1 cellular context compared by ENCODE assay signal in the genomic region with DNA sequence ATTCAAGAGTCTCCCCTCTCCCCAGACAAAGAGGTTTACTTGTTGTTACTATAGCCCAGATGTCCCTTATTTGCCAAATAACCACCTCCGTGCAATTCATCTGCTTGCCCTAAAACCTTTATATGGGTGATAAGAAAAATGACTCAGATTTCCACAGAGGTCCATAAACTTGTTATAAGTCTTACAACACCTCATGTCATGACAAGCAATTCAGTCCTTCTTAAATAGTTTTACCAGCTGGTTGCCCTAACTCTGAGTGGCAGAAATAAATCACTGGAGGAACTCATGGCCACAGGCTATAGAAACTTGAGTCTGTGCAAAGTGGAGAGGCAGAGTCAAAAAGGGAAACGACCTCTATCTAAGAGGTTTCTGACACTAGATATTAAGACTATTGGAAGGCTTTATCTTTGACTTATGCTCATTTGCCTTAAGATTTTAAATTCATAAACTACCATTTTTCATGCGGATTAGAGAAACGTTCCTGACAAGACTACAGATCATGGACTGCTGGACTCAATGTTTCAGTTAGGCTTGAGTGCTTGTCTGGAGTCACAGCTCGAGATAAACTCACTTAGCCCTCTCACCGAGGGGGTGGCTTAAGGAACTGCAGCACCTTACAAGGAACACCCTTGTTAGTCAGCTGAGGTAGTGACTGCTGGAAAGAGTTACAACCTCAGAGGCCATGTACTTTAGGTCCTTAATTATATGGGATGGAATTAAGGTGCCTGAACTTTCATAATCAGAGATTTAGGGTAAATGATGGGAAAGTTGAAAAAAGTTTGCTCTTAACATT.
TF ChIP-seq lines count a peak whose summit lies in the region.

No MANE protein-coding gene starts in this region.

TF ChIP-seq in HEK293, 187 proteins besides CTCF, POLR2A, EP300 and RAD21 (continued from another document):
- TF ChIP-seq, protein P1, sequence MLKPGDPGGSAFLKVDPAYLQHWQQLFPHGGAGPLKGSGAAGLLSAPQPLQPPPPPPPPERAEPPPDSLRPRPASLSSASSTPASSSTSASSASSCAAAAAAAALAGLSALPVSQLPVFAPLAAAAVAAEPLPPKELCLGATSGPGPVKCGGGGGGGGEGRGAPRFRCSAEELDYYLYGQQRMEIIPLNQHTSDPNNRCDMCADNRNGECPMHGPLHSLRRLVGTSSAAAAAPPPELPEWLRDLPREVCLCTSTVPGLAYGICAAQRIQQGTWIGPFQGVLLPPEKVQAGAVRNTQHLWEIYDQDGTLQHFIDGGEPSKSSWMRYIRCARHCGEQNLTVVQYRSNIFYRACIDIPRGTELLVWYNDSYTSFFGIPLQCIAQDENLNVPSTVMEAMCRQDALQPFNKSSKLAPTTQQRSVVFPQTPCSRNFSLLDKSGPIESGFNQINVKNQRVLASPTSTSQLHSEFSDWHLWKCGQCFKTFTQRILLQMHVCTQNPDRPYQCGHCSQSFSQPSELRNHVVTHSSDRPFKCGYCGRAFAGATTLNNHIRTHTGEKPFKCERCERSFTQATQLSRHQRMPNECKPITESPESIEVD (tag by site-specific recombination; IDR thresholded peaks at IDR 0.05): peak; percentile 91
- TF ChIP-seq, protein P2, sequence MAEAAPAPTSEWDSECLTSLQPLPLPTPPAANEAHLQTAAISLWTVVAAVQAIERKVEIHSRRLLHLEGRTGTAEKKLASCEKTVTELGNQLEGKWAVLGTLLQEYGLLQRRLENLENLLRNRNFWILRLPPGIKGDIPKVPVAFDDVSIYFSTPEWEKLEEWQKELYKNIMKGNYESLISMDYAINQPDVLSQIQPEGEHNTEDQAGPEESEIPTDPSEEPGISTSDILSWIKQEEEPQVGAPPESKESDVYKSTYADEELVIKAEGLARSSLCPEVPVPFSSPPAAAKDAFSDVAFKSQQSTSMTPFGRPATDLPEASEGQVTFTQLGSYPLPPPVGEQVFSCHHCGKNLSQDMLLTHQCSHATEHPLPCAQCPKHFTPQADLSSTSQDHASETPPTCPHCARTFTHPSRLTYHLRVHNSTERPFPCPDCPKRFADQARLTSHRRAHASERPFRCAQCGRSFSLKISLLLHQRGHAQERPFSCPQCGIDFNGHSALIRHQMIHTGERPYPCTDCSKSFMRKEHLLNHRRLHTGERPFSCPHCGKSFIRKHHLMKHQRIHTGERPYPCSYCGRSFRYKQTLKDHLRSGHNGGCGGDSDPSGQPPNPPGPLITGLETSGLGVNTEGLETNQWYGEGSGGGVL (tag by site-specific recombination; IDR thresholded peaks at IDR 0.05): no peak
- no peak for TF ChIP-seq ZNF701 (tag by site-specific recombination; IDR thresholded peaks at IDR 0.05)
- TF ChIP-seq ZNF561 (tag by site-specific recombination; IDR thresholded peaks at IDR 0.05; ENCODE audit: borderline replicate concordance): no peak
